13 cellular contexts compared by ENCODE assay signal in genomic region chr12:29050503-29050902, GRCh38.
DNase-seq lines count a peak whose midpoint lies in the region; ATAC-seq and TF ChIP-seq lines count a peak whose summit lies in the region.
"Had no signal": no experiment of that assay in that cellular context is flagged by ENCODE, and none has a peak within 500 bp of the region (broad histone marks: within the 10 kb centered on the region; RNA-seq: fewer than 3 reads in every experiment).

No MANE protein-coding gene starts in this region.

- DNase-seq in NOMO-1 treated with DMSO at 0.1 percent for 48 hours (lab: John Stamatoyannopoulos, UW; ENCODE audit: unreplicated experiment) (peak; percentile 72), NOMO-1 treated with dmso at 0.1 percent for 144 hours (lab: John Stamatoyannopoulos, UW; ENCODE audit: unreplicated experiment) (no peak), Calu3 (no peak), SW480 (ENCODE audit: low spot score) (no peak)
- no peak for DNase-seq in stimulated activated naive B cell treated with anti-CD40 and anti-IgM and Interleukin-4, amounts not matched to agents 10 μg/mL and 1 μg/mL and 100 μg/mL, for 72 hours
- DNase-seq: activated CD4-positive, alpha-beta T cell treated with anti-CD3 and anti-CD28 coated beads for 4 hours; left ventricle myocardium inferior; NCI-H187 treated with DMSO at 0.1 percent for 48 hours; T-cell had no signal

- H3K4me3 Mint-ChIP-seq in stimulated activated naive B cell treated with anti-CD40 and anti-IgM and Interleukin-4, amounts not matched to agents 10 μg/mL and 1 μg/mL and 100 μg/mL, for 72 hours = no peak overlapping the region
- no peak overlapping the region for H3K4me3 Mint-ChIP-seq in Calu3 (ENCODE audit: low read depth, unreplicated experiment)
- H3K4me3 Mint-ChIP-seq: nephron, T-cell had no signal

- no TSS peak for BruUV-seq in Calu3 (replicated peaks; lab: Mats Ljungman, UMichigan)

- H3K27ac Mint-ChIP-seq in stimulated activated naive B cell treated with anti-CD40 and anti-IgM and Interleukin-4, amounts not matched to agents 10 μg/mL and 1 μg/mL and 100 μg/mL, for 72 hours = no peak overlapping the region
- H3K27ac Mint-ChIP-seq in Calu3 (ENCODE audit: unreplicated experiment) = no peak overlapping the region
- H3K27ac Mint-ChIP-seq: nephron, T-cell had no signal

- CTCF ChIA-PET in Calu3 (lab: Charles Lee) = no interaction called here

- ATAC-seq in HG02678 (IDR thresholded peaks at IDR 0.05; ENCODE audit: unreplicated experiment) = peak; percentile 81
- peak; percentile 77 for ATAC-seq in HG03439 (IDR thresholded peaks at IDR 0.05; ENCODE audit: unreplicated experiment)
- peak; percentile 56 to 74 for ATAC-seq in stimulated activated naive B cell treated with anti-CD40 and anti-IgM and Interleukin-4, amounts not matched to agents 10 μg/mL and 1 μg/mL and 100 μg/mL, for 72 hours (replicated peaks)
- no peak for ATAC-seq in GM21381 (IDR thresholded peaks at IDR 0.05; ENCODE audit: unreplicated experiment)
- ATAC-seq: T-cell had no signal

- H3K4me1 Mint-ChIP-seq in stimulated activated naive B cell treated with anti-CD40 and anti-IgM and Interleukin-4, amounts not matched to agents 10 μg/mL and 1 μg/mL and 100 μg/mL, for 72 hours = peaks cover 0 to 6% of the 10 kb centered on the region in 2 donors
- H3K4me1 Mint-ChIP-seq in Calu3 (ENCODE audit: low read depth, unreplicated experiment) = no peaks in the 10 kb centered on the region
- H3K4me1 Mint-ChIP-seq: T-cell had no signal

- peaks cover 3 to 9% of the 10 kb centered on the region in 2 donors for H3K9me3 Mint-ChIP-seq in stimulated activated naive B cell treated with anti-CD40 and anti-IgM and Interleukin-4, amounts not matched to agents 10 μg/mL and 1 μg/mL and 100 μg/mL, for 72 hours
- H3K9me3 Mint-ChIP-seq in Calu3 (ENCODE audit: low read depth, unreplicated experiment) = peaks cover 6% of the 10 kb centered on the region
- H3K9me3 Mint-ChIP-seq: T-cell had no signal

- peaks cover 0 to 4% of the 10 kb centered on the region in 2 donors for H3K27me3 Mint-ChIP-seq in stimulated activated naive B cell treated with anti-CD40 and anti-IgM and Interleukin-4, amounts not matched to agents 10 μg/mL and 1 μg/mL and 100 μg/mL, for 72 hours
- H3K27me3 Mint-ChIP-seq in Calu3 (ENCODE audit: unreplicated experiment) = no peaks in the 10 kb centered on the region

- no peaks in the 10 kb centered on the region for H3K36me3 Mint-ChIP-seq in stimulated activated naive B cell treated with anti-CD40 and anti-IgM and Interleukin-4, amounts not matched to agents 10 μg/mL and 1 μg/mL and 100 μg/mL, for 72 hours
- H3K36me3 Mint-ChIP-seq in Calu3 (ENCODE audit: insufficient read depth, unreplicated experiment) = no peaks in the 10 kb centered on the region
- H3K36me3 Mint-ChIP-seq: T-cell had no signal

- no peak for TF ChIP-seq CTCF in Calu3 (IDR thresholded peaks at IDR 0.05; ENCODE audit: unreplicated experiment)

- intact Hi-C loops in Calu3 (cut with micrococcal nuclease; ENCODE audit: unreplicated experiment) = no loop called here
